In the genomic region with DNA sequence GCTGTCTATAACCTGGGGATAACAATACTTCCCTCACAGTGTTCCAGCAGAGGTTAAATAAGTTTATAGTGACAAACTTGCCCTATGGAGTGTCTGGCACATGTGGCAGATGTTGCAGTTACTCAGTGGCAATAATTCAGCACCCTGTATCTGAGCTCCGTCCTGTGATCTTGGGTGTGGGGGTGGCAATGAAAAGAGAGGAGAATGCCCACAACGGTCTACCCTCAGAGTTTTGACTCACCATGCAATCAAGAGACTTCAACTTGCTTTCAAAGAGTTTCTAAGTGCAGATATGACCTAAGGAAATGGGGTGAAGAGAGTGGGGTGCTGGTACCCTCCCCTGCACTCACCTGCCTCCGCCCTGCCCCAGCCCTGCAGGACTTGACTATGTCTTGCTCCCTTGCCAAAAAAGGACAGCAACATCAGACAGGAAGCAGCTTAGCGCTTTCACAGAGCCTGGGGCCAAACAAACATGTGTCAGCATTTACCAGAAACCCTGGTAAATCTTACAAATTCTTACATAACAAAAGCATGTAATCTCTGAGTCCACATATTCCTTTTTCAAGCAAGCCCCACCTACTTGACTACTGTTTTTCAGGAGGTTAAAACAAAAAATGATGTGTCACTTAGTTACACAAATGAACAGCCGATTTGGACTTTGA, we compare ENCODE assay signal across 10 cellular contexts.
A peak's percentile ranks its signal among the peaks of the same experiment; 100 is the strongest.
DNase-seq lines count a peak whose midpoint lies in the region; ATAC-seq, FAIRE-seq and TF ChIP-seq lines count a peak whose summit lies in the region.
"Had no signal": no experiment of that assay in that cellular context is flagged by ENCODE, and none has a peak within 500 bp of the region (broad histone marks: within the 10 kb centered on the region; RNA-seq: fewer than 3 reads in every experiment).

No MANE protein-coding gene starts in this region.

- H3K4ac ChIP-seq in trophoblast cell (ENCODE audit: low read depth, low read length) = peak overlapping the region; percentile 48

- H3K27ac Mint-ChIP-seq in immature natural killer cell = no peak overlapping the region

- no peak for ATAC-seq in HG03354 (IDR thresholded peaks at IDR 0.05; ENCODE audit: poor library complexity, severe bottlenecking, unreplicated experiment)

- no peak overlapping the region for H3K4me3 ChIP-seq in fibroblast of pulmonary artery (replicated peaks; ENCODE audit: low read depth, low read length)
- H3K4me3 ChIP-seq in trophoblast cell (ENCODE audit: low read depth, low read length) = no peak overlapping the region

- H2BK5ac ChIP-seq in trophoblast cell (ENCODE audit: low read depth, low read length, poor library complexity) = peak overlapping the region; percentile 83

- peak overlapping the region; percentile 99 for H2AK5ac ChIP-seq in trophoblast cell (ENCODE audit: low read length)

- H3K4me1 Mint-ChIP-seq in immature natural killer cell = no peaks in the 10 kb centered on the region
- H3K4me1 Mint-ChIP-seq: central memory CD8-positive, alpha-beta T cell had no signal

- H3K79me2 ChIP-seq in trophoblast cell (ENCODE audit: control insufficient read depth, insufficient read depth, low read length, poor library complexity) = peaks cover 2% of the 10 kb centered on the region

- no peak for TF ChIP-seq CTCF in fibroblast of pulmonary artery (IDR thresholded peaks at IDR 0.05; ENCODE audit: low read length, missing control alignments)
- no peak for TF ChIP-seq CTCF in D721Med (IDR thresholded peaks at IDR 0.05; ENCODE audit: insufficient read depth, missing control alignments)

- WGBS in trophoblast cell (ENCODE audit: extremely low coverage, insufficient coverage, insufficient read length) = no CpG with 5 or more reads among the region's 5 CpGs

- H3K27me3 ChIP-seq in trophoblast cell (ENCODE audit: insufficient read depth, low read length) = no peaks in the 10 kb centered on the region

- peaks cover 18 to 28% of the 10 kb centered on the region in 2 experiments for H3K4me1 ChIP-seq in trophoblast cell (ENCODE audit: control insufficient read depth in 1 of 2, insufficient read depth in 2 of 2, low read length in 2 of 2)

- no peaks in the 10 kb centered on the region for H3K36me3 ChIP-seq in trophoblast cell (ENCODE audit: control insufficient read depth in 1 of 2, insufficient read depth in 2 of 2, low read length in 2 of 2)

- H3K79me1 ChIP-seq in trophoblast cell (ENCODE audit: low read length) = peaks cover 21% of the 10 kb centered on the region

- H4K12ac ChIP-seq in trophoblast cell (ENCODE audit: low read depth, low read length) = no peak overlapping the region

- peak overlapping the region; percentile 98 for H4K91ac ChIP-seq in trophoblast cell (ENCODE audit: low read depth, low read length)

- no peaks in the 10 kb centered on the region for H3K9me3 ChIP-seq in trophoblast cell (ENCODE audit: insufficient read depth, low read depth, low read length)

- H3K18ac ChIP-seq in trophoblast cell (ENCODE audit: low read length) = peak overlapping the region; percentile 60

- peak; percentile 83 for FAIRE-seq in RCC 7860 (lab: Jason Lieb, UNC)
- FAIRE-seq in D721Med (lab: Jason Lieb, UNC) = no peak

- DNase-seq in GM03348 (ENCODE audit: low spot score) = peak; percentile 84
- peak; percentile 87 for DNase-seq in RCC 7860 (ENCODE audit: low spot score)
- DNase-seq in fibroblast of pulmonary artery (ENCODE audit: low read depth) = peak; percentile 96
- peak; percentile 83 to 89 for DNase-seq in trophoblast cell
- no peak for DNase-seq in activated CD4-positive, CD25-positive, alpha-beta regulatory T cell (lab: John Stamatoyannopoulos, UW)
- no peak for DNase-seq in immature natural killer cell
- DNase-seq in D721Med (ENCODE audit: insufficient read length, low spot score) = no peak
- DNase-seq: T-helper 9 cell had no signal

- no peaks in the 10 kb centered on the region for H3K36me3 Mint-ChIP-seq in immature natural killer cell

- H3K4me3 Mint-ChIP-seq in immature natural killer cell = no peak overlapping the region
- H3K4me3 Mint-ChIP-seq: central memory CD8-positive, alpha-beta T cell had no signal

- H3K27me3 Mint-ChIP-seq in immature natural killer cell (ENCODE audit: low read depth in 3 of 3) = peaks cover 0 to 2% (median 1%) of the 10 kb centered on the region in 3 donors

- no peak overlapping the region for H3K9ac ChIP-seq in trophoblast cell (ENCODE audit: low read length)

- H3K14ac ChIP-seq in trophoblast cell (ENCODE audit: low read length) = peak overlapping the region; percentile 96

- H3K9me3 Mint-ChIP-seq in immature natural killer cell = peaks cover 0 to 5% (median 0%) of the 10 kb centered on the region in 6 donors
- H3K9me3 Mint-ChIP-seq: central memory CD8-positive, alpha-beta T cell had no signal

- no peak overlapping the region for H2AFZ ChIP-seq in trophoblast cell (ENCODE audit: insufficient read depth, low read length, poor library complexity)

- H3K23ac ChIP-seq in trophoblast cell (ENCODE audit: low read length) = no peak overlapping the region

- H2BK120ac ChIP-seq in trophoblast cell (ENCODE audit: insufficient read depth, low read length, poor library complexity) = peak overlapping the region; percentile 98

- no peak overlapping the region for H3K4me2 ChIP-seq in trophoblast cell (ENCODE audit: low read length)

- H3K27ac ChIP-seq in trophoblast cell (ENCODE audit: low read depth, low read length) = peak overlapping the region; percentile 15

- H4K8ac ChIP-seq in trophoblast cell (ENCODE audit: low read depth, low read length) = peak overlapping the region; percentile 84

- peak overlapping the region; percentile 80 for H2BK12ac ChIP-seq in trophoblast cell (ENCODE audit: low read length)

Comparison
In these comparisons a context has a peak if more than half of its experiments do, and no peak if none do; other contexts are left out.
1. DNase-seq: peak in GM03348 (single experiment), RCC 7860 (single experiment), fibroblast of pulmonary artery (single experiment) and trophoblast cell (2 of 2); none in activated CD4-positive, CD25-positive, alpha-beta regulatory T cell (0 of 4), immature natural killer cell (0 of 3) and D721Med (single experiment).